ENCODE assay signal across 15 cellular contexts in genomic region chr18:69817335-69817935, GRCh38.
DNase-seq lines count a peak whose midpoint lies in the region; ATAC-seq, FAIRE-seq and TF ChIP-seq lines count a peak whose summit lies in the region.
"Had no signal": no experiment of that assay in that cellular context is flagged by ENCODE, and none has a peak within 500 bp of the region (broad histone marks: within the 10 kb centered on the region; RNA-seq: fewer than 3 reads in every experiment).

No MANE protein-coding gene starts in this region.

- H3K36me3 ChIP-seq in astrocyte (ENCODE audit: insufficient read depth, low read length) (no peaks in the 10 kb centered on the region), uterus (no peaks in the 10 kb centered on the region)
- H3K36me3 ChIP-seq: lower lobe of right lung, neutrophil had no signal

- H4K20me1 ChIP-seq in astrocyte (ENCODE audit: insufficient read depth, low read length) = no peaks in the 10 kb centered on the region

- H3K79me2 ChIP-seq in astrocyte (ENCODE audit: insufficient read depth, low read length) = no peaks in the 10 kb centered on the region

- TF ChIP-seq CTCF in astrocyte (IDR thresholded peaks at IDR 0.05; ENCODE audit: insufficient read depth, low read depth, low read length) = no peak
- no peak for TF ChIP-seq CTCF in uterus (IDR thresholded peaks at IDR 0.05)

- H3K9ac ChIP-seq in astrocyte (ENCODE audit: low read length) = no peak overlapping the region

- H3K4me2 ChIP-seq in astrocyte (ENCODE audit: low read length) = no peak overlapping the region
- H3K4me2 ChIP-seq: A549, smooth muscle cell had no signal

- no peak overlapping the region for H2AFZ ChIP-seq in astrocyte (ENCODE audit: low read depth, low read length)

- H3K36me3 Mint-ChIP-seq in astrocyte (ENCODE audit: low read depth, unreplicated experiment) = peaks cover 2% of the 10 kb centered on the region

- peaks cover 10% of the 10 kb centered on the region for H3K9me3 Mint-ChIP-seq in astrocyte (ENCODE audit: unreplicated experiment)

- H3K27ac Mint-ChIP-seq in astrocyte (ENCODE audit: unreplicated experiment) = peak overlapping the region; percentile 80

- no peak for FAIRE-seq in astrocyte (lab: Jason Lieb, UNC)
- FAIRE-seq: A549 had no signal

- peaks cover 4% of the 10 kb centered on the region for H3K4me1 ChIP-seq in astrocyte (ENCODE audit: insufficient read depth, low read length)
- no peaks in the 10 kb centered on the region for H3K4me1 ChIP-seq in uterus
- H3K4me1 ChIP-seq: A549, body of pancreas, lower lobe of right lung had no signal

- no peak for ATAC-seq in GM21515 (IDR thresholded peaks at IDR 0.05; ENCODE audit: unreplicated experiment)
- no peak for ATAC-seq in GM19467 (IDR thresholded peaks at IDR 0.05; ENCODE audit: unreplicated experiment)
- ATAC-seq in GM19035 (IDR thresholded peaks at IDR 0.05; ENCODE audit: unreplicated experiment) = no peak
- ATAC-seq: A549, body of pancreas, lower lobe of right lung had no signal

- H3K9me3 ChIP-seq in astrocyte (ENCODE audit: insufficient read depth, low read depth, low read length) (no peaks in the 10 kb centered on the region), uterus (no peaks in the 10 kb centered on the region)
- H3K9me3 ChIP-seq: A549, body of pancreas, lower lobe of right lung, neutrophil had no signal

- no peak overlapping the region for H3K27ac ChIP-seq in astrocyte (ENCODE audit: low read depth, low read length)
- H3K27ac ChIP-seq in uterus = no peak overlapping the region
- H3K27ac ChIP-seq: A549, body of pancreas, lower lobe of right lung, neutrophil had no signal

- no peaks in the 10 kb centered on the region for H3K4me1 Mint-ChIP-seq in astrocyte (ENCODE audit: low read depth, unreplicated experiment)

- no peak overlapping the region for H3K4me3 Mint-ChIP-seq in astrocyte (ENCODE audit: unreplicated experiment)

- no peak overlapping the region for H3K4me3 ChIP-seq in astrocyte (ENCODE audit: insufficient read depth, low read depth, low read length)
- H3K4me3 ChIP-seq in uterus = no peak overlapping the region
- H3K4me3 ChIP-seq: A549, body of pancreas, lower lobe of right lung, smooth muscle cell had no signal

- TF ChIP-seq POLR2A in uterus (IDR thresholded peaks at IDR 0.05) = no peak

- intact Hi-C loops in uterus (cut with DNase I; ENCODE audit: low total_unique reads) = no loop called here

- no peaks in the 10 kb centered on the region for H3K27me3 Mint-ChIP-seq in astrocyte (ENCODE audit: low read depth, unreplicated experiment)

- DNase-seq in A172 (ENCODE audit: low spot score) (peak; percentile 49), H4 (ENCODE audit: low spot score) (peak; percentile 78), astrocyte (ENCODE audit: low read depth) (peak; percentile 88), foreskin melanocyte (peak; percentile 96), uterus (no peak)
- DNase-seq: activated CD4-positive, alpha-beta T cell treated with anti-CD3 and anti-CD28 coated beads for 48 hours; body of pancreas; lower lobe of right lung; NCI-H446 had no signal

- H3K27me3 ChIP-seq in astrocyte (ENCODE audit: insufficient read depth, low read length) (no peaks in the 10 kb centered on the region), uterus (no peaks in the 10 kb centered on the region)
- H3K27me3 ChIP-seq: body of pancreas, neutrophil had no signal

Comparison
In these comparisons a context has a peak if more than half of its experiments do, and no peak if none do; other contexts are left out.
1. DNase-seq: peak in A172 (single experiment), H4 (single experiment), astrocyte (single experiment) and foreskin melanocyte (single experiment); none in uterus (0 of 2).